In the genomic region with DNA sequence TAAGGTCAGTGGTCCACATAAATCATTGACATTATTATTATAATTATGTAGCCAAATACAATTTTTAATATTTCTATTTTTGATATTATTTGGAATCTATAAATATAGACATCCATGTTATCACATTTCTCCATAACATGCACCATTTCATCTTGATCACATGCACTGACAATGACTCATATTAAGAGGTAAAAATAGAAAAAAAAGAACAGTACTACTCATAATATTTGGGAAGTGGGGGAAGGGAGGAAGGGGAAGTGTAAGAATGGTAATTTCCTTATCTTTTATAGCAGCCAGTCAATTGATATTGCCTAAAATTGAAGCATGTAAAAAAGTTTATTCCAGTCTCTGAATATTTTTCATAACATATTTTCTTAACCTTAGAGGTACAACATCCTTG, we compare ENCODE assay signal across 18 cellular contexts.
"Had no signal": no experiment of that assay in that cellular context is flagged by ENCODE, and none has a peak within 500 bp of the region (broad histone marks: within the 10 kb centered on the region; RNA-seq: fewer than 3 reads in every experiment).

No MANE protein-coding gene starts in this region.

- H3K27ac Mint-ChIP-seq: activated naive CD8-positive, alpha-beta T cell treated with anti-CD3 and anti-CD28 coated beads for 36 hours; memory B cell; nephron progenitor cell; T-helper 1 cell treated with Interleukin-12 subunit alpha and Interleukin-12 subunit beta and Interleukin-4 antibody, amounts not matched to agents 30 μg/mL and 1 μg/mL, for 36 hours had no signal

- H3K4me3 Mint-ChIP-seq: activated naive CD8-positive, alpha-beta T cell treated with anti-CD3 and anti-CD28 coated beads for 36 hours; activated T-cell treated with anti-CD3 and anti-CD28 coated beads, Interleukin-2, amount 50 U/mL, for 4 hours; memory B cell; nephron progenitor cell; T-helper 1 cell treated with Interleukin-12 subunit alpha and Interleukin-12 subunit beta and Interleukin-4 antibody, amounts not matched to agents 30 μg/mL and 1 μg/mL, for 36 hours had no signal

- H3K27me3 ChIP-seq: breast epithelium, dorsolateral prefrontal cortex, stomach had no signal

- H3K36me3 ChIP-seq: breast epithelium, left ventricle myocardium inferior, stomach, thoracic aorta had no signal

- H3K27ac ChIP-seq: dorsolateral prefrontal cortex, left ventricle myocardium inferior, stomach, thoracic aorta had no signal

- H3K4me1 Mint-ChIP-seq: activated naive CD8-positive, alpha-beta T cell treated with anti-CD3 and anti-CD28 coated beads for 36 hours; memory B cell had no signal

- H3K4me3 ChIP-seq: breast epithelium, dorsolateral prefrontal cortex, left ventricle myocardium inferior, stomach, thoracic aorta had no signal

- H3K9me3 ChIP-seq: breast epithelium, left ventricle myocardium inferior, stomach, thoracic aorta had no signal

- H3K36me3 Mint-ChIP-seq: activated naive CD8-positive, alpha-beta T cell treated with anti-CD3 and anti-CD28 coated beads for 36 hours; memory B cell had no signal

- DNase-seq: activated CD4-positive, alpha-beta T cell treated with anti-CD3 and anti-CD28 coated beads for 1 hour; activated CD4-positive, alpha-beta T cell treated with anti-CD3 and anti-CD28 coated beads, Interleukin-2, amount 50 U/mL, for 48 hours; activated gamma-delta T cell treated with Interleukin-2 at 50 U/mL for 16 hours; activated naive CD8-positive, alpha-beta T cell treated with anti-CD3 and anti-CD28 coated beads for 36 hours; activated T-cell treated with anti-CD3 and anti-CD28 coated beads, Interleukin-2, amount 50 U/mL, for 4 hours; anterior cingulate cortex; dorsolateral prefrontal cortex; head of caudate nucleus; left ventricle myocardium inferior; nephron progenitor cell; stimulated activated CD4-positive, alpha-beta T cell treated with anti-CD3 and anti-CD28 coated beads, Interleukin-4, amount 100 ng/mL, for 1 hour; stomach had no signal

- ATAC-seq: activated T-cell treated with anti-CD3 and anti-CD28 coated beads, Interleukin-2, amount 50 U/mL, for 4 hours; esophagus mucosa had no signal

- H3K9me3 Mint-ChIP-seq: activated naive CD8-positive, alpha-beta T cell treated with anti-CD3 and anti-CD28 coated beads for 36 hours; activated T-cell treated with anti-CD3 and anti-CD28 coated beads, Interleukin-2, amount 50 U/mL, for 4 hours; memory B cell; T-helper 1 cell treated with Interleukin-12 subunit alpha and Interleukin-12 subunit beta and Interleukin-4 antibody, amounts not matched to agents 30 μg/mL and 1 μg/mL, for 36 hours had no signal

- FAIRE-seq: keratinocyte had no signal
